ENCODE assay signal across 8 cellular contexts in genomic region chr15:43800286-43801136, GRCh38. TPM values are rescaled to one million over a fixed set of nuclear protein-coding genes. Genes with fewer than 3 reads are reported as not detected.
A peak's percentile ranks its signal among the peaks of the same experiment; 100 is the strongest.
DNase-seq lines count a peak whose midpoint lies in the region; ATAC-seq and TF ChIP-seq lines count a peak whose summit lies in the region.

TSS of gene HYPK (plus strand) at chr15:43800599. CDS start at chr15:43800623, 24 bp downstream.

- TF ChIP-seq CTCF in liver (IDR thresholded peaks at IDR 0.05; ENCODE audit: low read depth, low read length, missing input control) = no peak

- peak within 1 kb of the TSS; percentile 69 to 96 for H3K9ac ChIP-seq in liver (ENCODE audit: low read depth in 1 of 2, low read length in 2 of 2)

- peak within 1 kb of the TSS; percentile 95 to 98 for H3K27ac ChIP-seq in liver (ENCODE audit: low read depth in 1 of 2, low read length in 2 of 2)

- ATAC-seq in HG03439 (IDR thresholded peaks at IDR 0.05; ENCODE audit: unreplicated experiment) = peak; percentile 68

- H3K9me3 ChIP-seq in liver (ENCODE audit: control insufficient read depth in 4 of 4, low read length in 3 of 4) = no peaks in the 10 kb centered on the region

- no peaks in the 10 kb centered on the region for H3K27me3 ChIP-seq in liver (ENCODE audit: control insufficient read depth in 4 of 4, insufficient read depth in 4 of 4, low read length in 3 of 4)

- TF ChIP-seq POLR2A in GM19193 (IDR thresholded peaks at IDR 0.05; ENCODE audit: extremely low read depth, insufficient read depth, insufficient read length) = peak; percentile 78

- no peak for TF ChIP-seq RAD21 in liver (IDR thresholded peaks at IDR 0.05)

- DNase-seq in AML-193 (lab: John Stamatoyannopoulos, UW) = peak; percentile 71 to 73
- peak; percentile 38 for DNase-seq in NCI-H748 treated with DMSO at 0.1 percent for 48 hours (lab: John Stamatoyannopoulos, UW)
- peak; percentile 90 to 92 for DNase-seq in activated CD4-positive, alpha-beta T cell treated with anti-CD3 and anti-CD28 coated beads, Interleukin-2, amount 50 U/mL, for 4 hours
- DNase-seq in dermis microvascular lymphatic vessel endothelial cell (ENCODE audit: low read depth in 2 of 2) = peak; percentile 56 to 90
- DNase-seq in stimulated activated CD4-positive, alpha-beta T cell treated with anti-CD3 and anti-CD28 coated beads, Interleukin-4, amount 100 ng/mL, for 24 hours = peak; percentile 92

- H3K4me1 ChIP-seq in liver (ENCODE audit: control insufficient read depth in 4 of 4, insufficient read depth in 4 of 4, low read length in 3 of 4) = peaks cover 0 to 8% (median 6%) of the 10 kb centered on the region in 4 donors

- peaks cover 3 to 32% (median 20%) of the 10 kb centered on the region in 4 donors for H3K36me3 ChIP-seq in liver (ENCODE audit: control insufficient read depth in 4 of 4, insufficient read depth in 3 of 4, low read depth in 1 of 4, low read length in 3 of 4)

- H3K4me3 ChIP-seq in liver (ENCODE audit: low read depth in 1 of 3, low read length in 3 of 3) = peak within 1 kb of the TSS; percentile 81 to 98 (median 95)

- 8% methylated on average over 44 of the region's 44 CpGs for WGBS in liver

TF ChIP-seq in liver, 16 proteins besides CTCF, POLR2A, EP300 and RAD21:
- TF ChIP-seq REST (IDR thresholded peaks at IDR 0.05) = peak; percentile 69
- peak; percentile 47 for TF ChIP-seq SP1 (IDR thresholded peaks at IDR 0.05)
- peak; percentile 61 for TF ChIP-seq MAX (IDR thresholded peaks at IDR 0.05)
- no peak for TF ChIP-seq FOXA1 (IDR thresholded peaks at IDR 0.05)
- TF ChIP-seq GABPA (IDR thresholded peaks at IDR 0.05 in 1 of 2, conservative IDR thresholded peaks at IDR 0.05 in 1 of 2) = peak; percentile 88 to 97
- peak; percentile 96 for TF ChIP-seq YY1 (IDR thresholded peaks at IDR 0.05)

RNA-seq across cellular contexts. Expression of gene HYPK, which starts in this region (rescaled TPM):
- total RNA-seq in dermis microvascular lymphatic vessel endothelial cell = 3.2 and 4.7 TPM in 2 replicates
- total RNA-seq in liver = 1 to 10 TPM; 4.8 to 7.9 TPM
- 10 to 100 TPM in 1 of 2 donors, 1 to 10 TPM in 1; 6.8 to 18.7 TPM for polyA plus RNA-seq in liver

Comparison
In these comparisons a context has a peak if more than half of its experiments do, and no peak if none do; other contexts are left out.
1. Peak in every context shown above with its lines: DNase-seq, ATAC-seq, H3K4me3 ChIP-seq and H3K27ac ChIP-seq.
2. DNase-seq: peak in every context shown above with its lines; median percentile 92 in stimulated activated CD4-positive, alpha-beta T cell treated with anti-CD3 and anti-CD28 coated beads, Interleukin-4, amount 100 ng/mL, for 24 hours; 91 in activated CD4-positive, alpha-beta T cell treated with anti-CD3 and anti-CD28 coated beads, Interleukin-2, amount 50 U/mL, for 4 hours; 73 in dermis microvascular lymphatic vessel endothelial cell; 72 in AML-193; 38 in NCI-H748 treated with DMSO at 0.1 percent for 48 hours.